In genomic region chr10:1160561-1160961, GRCh38 we compare ENCODE assay signal across 12 cellular contexts.
"Had no signal": no experiment of that assay in that cellular context is flagged by ENCODE, and none has a peak within 500 bp of the region (broad histone marks: within the 10 kb centered on the region; RNA-seq: fewer than 3 reads in every experiment).

No MANE protein-coding gene starts in this region.

- H3K36me3 ChIP-seq: esophagus squamous epithelium had no signal

- H3K4me1 ChIP-seq: esophagus squamous epithelium had no signal

- DNase-seq: activated CD4-positive, alpha-beta T cell treated with anti-CD3 and anti-CD28 coated beads, Interleukin-2, amount 10 ng/mL, durations not matched to agents 7 days and 5 days; activated naive CD8-positive, alpha-beta T cell treated with anti-CD3 and anti-CD28 coated beads, Interleukin-2, amount 10 ng/mL, durations not matched to agents 7 days and 5 days; activated T-cell treated with anti-CD3 and anti-CD28 coated beads, Interleukin-2, amount 50 U/mL, for 4 hours; esophagus squamous epithelium; foreskin fibroblast; immature natural killer cell; left colon; stimulated activated CD4-positive, alpha-beta T cell treated with anti-CD3 and anti-CD28 coated beads, Interleukin-2, amount 100 ng/mL, for 24 hours; stimulated activated naive B cell treated with anti-CD40 and anti-IgM and Interleukin-4, amounts not matched to agents 10 μg/mL and 1 μg/mL and 100 μg/mL, for 72 hours had no signal

- H3K4me3 ChIP-seq: esophagus squamous epithelium had no signal

- FAIRE-seq: urothelium cell line had no signal

- H3K9me3 ChIP-seq: esophagus squamous epithelium had no signal

- H3K27ac ChIP-seq: esophagus squamous epithelium had no signal

- ATAC-seq: activated T-cell treated with anti-CD3 and anti-CD28 coated beads, Interleukin-2, amount 50 U/mL, for 4 hours; left colon; SK-N-SH treated with all-trans-retinoic acid at 6 μM for 48 hours; stimulated activated naive B cell treated with anti-CD40 and anti-IgM and Interleukin-4, amounts not matched to agents 10 μg/mL and 1 μg/mL and 100 μg/mL, for 72 hours; WTC11 had no signal

- H3K27me3 ChIP-seq: esophagus squamous epithelium had no signal
